15 cellular contexts compared by ENCODE assay signal in genomic region chr3:28601291-28601690, GRCh38.
A peak's percentile ranks its signal among the peaks of the same experiment; 100 is the strongest.
DNase-seq lines count a peak whose midpoint lies in the region; TF ChIP-seq lines count a peak whose summit lies in the region.
"Had no signal": no experiment of that assay in that cellular context is flagged by ENCODE, and none has a peak within 500 bp of the region (broad histone marks: within the 10 kb centered on the region; RNA-seq: fewer than 3 reads in every experiment).

No MANE protein-coding gene starts in this region.

- H3K9me3 ChIP-seq in mesenchymal stem cell (ENCODE audit: control insufficient read depth, low read length) = no peaks in the 10 kb centered on the region
- no peaks in the 10 kb centered on the region for H3K9me3 ChIP-seq in uterus
- H3K9me3 ChIP-seq: Caco-2 had no signal

- H2BK15ac ChIP-seq in mesenchymal stem cell (ENCODE audit: low read depth, poor library complexity, severe bottlenecking) = no peak overlapping the region

- H3K4ac ChIP-seq in mesenchymal stem cell (ENCODE audit: low read depth in 1 of 2, low read length in 2 of 2) = no peak overlapping the region

- no peak overlapping the region for H3K9ac ChIP-seq in mesenchymal stem cell (ENCODE audit: low read length)

- H3K4me3 ChIP-seq in epithelial cell of esophagus (ENCODE audit: low read length) (no peak overlapping the region), mesenchymal stem cell (ENCODE audit: insufficient read depth in 1 of 2, low read depth in 1 of 2, low read length in 2 of 2) (no peak overlapping the region), uterus (no peak overlapping the region)

- H3K4me1 ChIP-seq in mesenchymal stem cell (ENCODE audit: control insufficient read depth, insufficient read depth, low read depth, low read length) (no peaks in the 10 kb centered on the region), uterus (no peaks in the 10 kb centered on the region)
- H3K4me1 ChIP-seq: Caco-2 had no signal

- DNase-seq in DMS53 (lab: John Stamatoyannopoulos, UW) (peak; percentile 13), DMS53 treated with DMSO at 0.1 percent for 48 hours (lab: John Stamatoyannopoulos, UW; ENCODE audit: unreplicated experiment) (no peak), NCI-H2029 treated with DMSO at 0.1 percent for 48 hours (lab: John Stamatoyannopoulos, UW) (peak; percentile 46), epithelial cell of esophagus (ENCODE audit: low read depth) (peak; percentile 80), GF-D8 (lab: John Stamatoyannopoulos, UW) (no peak), mesenchymal stem cell (no peak), uterus (no peak)
- DNase-seq: Caco-2; CD8-positive, alpha-beta T cell; DMS 273 treated with DMSO at 0.1 percent for 48 hours; DMS79 treated with DMSO at 0.1 percent for 48 hours; EL; GOT3; H9 had no signal

- no peak overlapping the region for H2AK5ac ChIP-seq in mesenchymal stem cell (ENCODE audit: low read length, severe bottlenecking)

- H2BK120ac ChIP-seq in mesenchymal stem cell (ENCODE audit: low read depth, low read length) = no peak overlapping the region

- no peak overlapping the region for H3K4me2 ChIP-seq in mesenchymal stem cell (ENCODE audit: low read length, poor library complexity, severe bottlenecking)

- no peak overlapping the region for H2AFZ ChIP-seq in mesenchymal stem cell (ENCODE audit: low read depth, low read length)

- no peak overlapping the region for H3K18ac ChIP-seq in mesenchymal stem cell (ENCODE audit: low read depth in 1 of 2, low read length in 2 of 2)

- H3K14ac ChIP-seq in mesenchymal stem cell (ENCODE audit: low read length in 2 of 2) = no peak overlapping the region

- no peak overlapping the region for H4K8ac ChIP-seq in mesenchymal stem cell (ENCODE audit: low read length)

- H3K23ac ChIP-seq in mesenchymal stem cell (ENCODE audit: low read length in 2 of 2) = no peak overlapping the region

- no peak overlapping the region for H2BK5ac ChIP-seq in mesenchymal stem cell (ENCODE audit: low read depth, low read length, poor library complexity, severe bottlenecking)

- no peak overlapping the region for H2BK12ac ChIP-seq in mesenchymal stem cell (ENCODE audit: low read length in 2 of 2)

- H3K27ac ChIP-seq in mesenchymal stem cell (ENCODE audit: low read length, poor library complexity, severe bottlenecking) (no peak overlapping the region), uterus (no peak overlapping the region)
- H3K27ac ChIP-seq: 22Rv1 had no signal

- 65% methylated on average over 3 of the region's 4 CpGs for WGBS in mesenchymal stem cell

- intact Hi-C loops in uterus (cut with DNase I; ENCODE audit: low total_unique reads) = no loop called here

- H3K36me3 ChIP-seq in mesenchymal stem cell (ENCODE audit: control insufficient read depth in 1 of 2, insufficient read depth in 2 of 2, low read depth in 1 of 2, low read length in 2 of 2) (no peaks in the 10 kb centered on the region), uterus (no peaks in the 10 kb centered on the region)

- peaks cover 0 to 4% of the 10 kb centered on the region in 2 experiments for H3K27me3 ChIP-seq in mesenchymal stem cell (ENCODE audit: control insufficient read depth in 1 of 2, insufficient read depth in 1 of 2, low read length in 2 of 2)
- no peaks in the 10 kb centered on the region for H3K27me3 ChIP-seq in uterus

- no peak overlapping the region for H4K91ac ChIP-seq in mesenchymal stem cell (ENCODE audit: low read length)

- TF ChIP-seq POLR2A in uterus (IDR thresholded peaks at IDR 0.05) = no peak

- TF ChIP-seq CTCF in epithelial cell of esophagus (IDR thresholded peaks at IDR 0.05; ENCODE audit: insufficient read depth, low read depth, low read length, missing control alignments) (no peak), uterus (IDR thresholded peaks at IDR 0.05) (no peak)

- H3K79me1 ChIP-seq in mesenchymal stem cell (replicated peaks; ENCODE audit: low read length, poor library complexity, severe bottlenecking) = no peaks in the 10 kb centered on the region

Comparison
In these comparisons a context has a peak if more than half of its experiments do, and no peak if none do; other contexts are left out.
1. DNase-seq: peak in DMS53 (single experiment), NCI-H2029 treated with DMSO at 0.1 percent for 48 hours (single experiment) and epithelial cell of esophagus (single experiment); none in DMS53 treated with DMSO at 0.1 percent for 48 hours (single experiment), GF-D8 (single experiment), mesenchymal stem cell (single experiment) and uterus (0 of 2).